Comparison of ENCODE assay signal across 22 cellular contexts in genomic region chr1:44588551-44588950, GRCh38.
"Had no signal": no experiment of that assay in that cellular context is flagged by ENCODE, and none has a peak within 500 bp of the region (broad histone marks: within the 10 kb centered on the region; RNA-seq: fewer than 3 reads in every experiment).

No MANE protein-coding gene starts in this region.

- ATAC-seq: activated CD8-positive, alpha-beta T cell treated with anti-CD3 and anti-CD28 coated beads, Interleukin-2, amount 10 ng/mL, durations not matched to agents 7 days and 5 days; T-helper 17 cell; WTC11 had no signal

- H3K36me3 ChIP-seq: brain microvascular endothelial cell, cardiac muscle cell had no signal

- H3K27me3 ChIP-seq: cardiac muscle cell had no signal

- H3K4me3 ChIP-seq: cardiac muscle cell had no signal

- DNase-seq: activated CD4-positive, alpha-beta T cell treated with anti-CD3 and anti-CD28 coated beads for 48 hours; activated CD4-positive, alpha-beta T cell treated with anti-CD3 and anti-CD28 coated beads, Interleukin-2, amount 50 U/mL, for 4 hours; activated CD4-positive, CD25-positive, alpha-beta regulatory T cell treated with anti-CD3 and anti-CD28 coated beads, Interleukin-2, amount 50 U/mL, for 72 hours; activated CD8-positive, alpha-beta memory T cell treated with anti-CD3 and anti-CD28 coated beads, Interleukin-2, amount 50 U/mL, for 48 hours; activated CD8-positive, alpha-beta T cell treated with anti-CD3 and anti-CD28 coated beads, Interleukin-2, amount 10 ng/mL, durations not matched to agents 7 days and 5 days; activated naive CD4-positive, alpha-beta T cell; activated T-cell treated with anti-CD3 and anti-CD28 coated beads, Interleukin-2, amount 50 U/mL, for 1 hour; brain microvascular endothelial cell; Kasumi-1; KBM-7; NCI-H1694 treated with DMSO at 0.1 percent for 48 hours; NCI-H2029 treated with DMSO at 0.1 percent for 48 hours; NCI-H510A; NCI-H526 treated with DMSO at 0.1 percent for 48 hours; NCI-H82; NK-92 treated with Interleukin-12 subunit alpha and Interleukin-12 subunit beta, amount 100 ng/mL, for 24 hours; OCI-M1; SIG-M5; T-helper 17 cell; T-helper 9 cell had no signal

- H3K27ac ChIP-seq: brain microvascular endothelial cell, cardiac muscle cell had no signal
